In the genomic region with DNA sequence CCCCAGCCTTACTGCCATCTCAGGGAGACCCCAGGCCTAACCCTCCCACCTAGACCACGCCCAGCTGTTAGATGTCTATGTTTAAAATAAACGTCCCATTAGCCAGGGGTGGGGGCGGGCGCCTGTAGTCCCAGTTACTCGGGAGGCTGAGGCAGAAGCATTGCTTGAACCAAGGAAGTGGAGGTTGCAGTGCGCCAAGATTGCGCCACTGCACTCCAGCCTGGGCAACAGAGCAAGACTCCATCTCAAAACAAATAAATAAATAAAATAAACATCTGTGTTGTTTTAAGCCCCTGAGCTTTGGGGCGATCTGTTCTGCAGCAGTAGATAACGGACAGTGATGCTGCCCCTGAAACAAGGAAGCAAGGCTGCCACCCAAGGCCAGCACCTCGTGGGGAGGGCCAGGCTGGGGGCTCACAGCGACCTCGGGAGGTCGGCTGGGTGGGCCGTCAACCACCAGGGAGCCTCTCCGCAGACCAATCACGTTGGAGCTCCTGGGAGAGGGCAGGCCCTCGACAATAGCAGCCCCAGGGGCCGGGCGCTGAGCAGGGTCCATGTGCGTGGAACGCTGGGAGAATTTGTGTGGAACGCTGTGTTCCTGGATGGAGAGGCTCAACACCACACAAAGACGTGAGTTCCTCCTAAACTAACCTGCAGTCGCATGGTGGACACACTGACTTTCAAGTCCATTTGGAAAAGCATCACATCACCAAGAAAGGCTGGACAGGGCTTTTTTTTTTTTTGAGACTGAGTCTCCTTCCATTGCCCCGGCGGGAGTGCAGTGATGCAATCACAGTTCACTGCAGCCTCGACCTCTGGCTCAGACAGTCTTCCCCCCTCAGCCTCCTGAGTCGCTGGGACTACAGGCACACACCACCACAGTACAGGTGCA, we compare ENCODE assay signal across 9 cellular contexts. TPM values are rescaled to one million over a fixed set of nuclear protein-coding genes. Genes with fewer than 3 reads are reported as not detected.
DNase-seq lines count a peak whose midpoint lies in the region; ATAC-seq and TF ChIP-seq lines count a peak whose summit lies in the region.
"Had no signal": no experiment of that assay in that cellular context is flagged by ENCODE, and none has a peak within 500 bp of the region (broad histone marks: within the 10 kb centered on the region; RNA-seq: fewer than 3 reads in every experiment).

No MANE protein-coding gene starts in this region.

- H3K9me3 ChIP-seq in left ventricle myocardium inferior (replicated peaks), result no peaks in the 10 kb centered on the region
- H3K9me3 ChIP-seq in mesenchymal stem cell (ENCODE audit: control insufficient read depth, low read length), result no peaks in the 10 kb centered on the region
- H3K9me3 ChIP-seq in vagina, result no peaks in the 10 kb centered on the region
- H3K9me3 ChIP-seq in mucosa of descending colon, result no peaks in the 10 kb centered on the region

- H2BK120ac ChIP-seq in mesenchymal stem cell (ENCODE audit: low read depth, low read length), result no peak overlapping the region

- TF ChIP-seq POLR2A in vagina (IDR thresholded peaks at IDR 0.05), result no peak

- no peaks in the 10 kb centered on the region for H3K9me3 Mint-ChIP-seq in activated CD8-positive, alpha-beta T cell treated with anti-CD3 and anti-CD28 coated beads for 36 hours

- H2AK5ac ChIP-seq in mesenchymal stem cell (ENCODE audit: low read length, severe bottlenecking), result peak overlapping the region; percentile 4

- peak overlapping the region; percentile 90 for H3K27ac ChIP-seq in left ventricle myocardium inferior (replicated peaks)
- no peak overlapping the region for H3K27ac ChIP-seq in mesenchymal stem cell (ENCODE audit: low read length, poor library complexity, severe bottlenecking)
- H3K27ac ChIP-seq in vagina, result peak overlapping the region; percentile 74

- no peak overlapping the region for H3K9ac ChIP-seq in mesenchymal stem cell (ENCODE audit: low read length)

- H3K36me3 Mint-ChIP-seq in activated CD8-positive, alpha-beta T cell treated with anti-CD3 and anti-CD28 coated beads for 36 hours (ENCODE audit: low read depth), result no peaks in the 10 kb centered on the region

- H3K4me3 Mint-ChIP-seq in activated CD8-positive, alpha-beta T cell treated with anti-CD3 and anti-CD28 coated beads for 36 hours, result peak overlapping the region; percentile 44

- no peak for DNase-seq in left ventricle myocardium inferior
- no peak for DNase-seq in left ventricle myocardium superior
- no peak for DNase-seq in activated CD8-positive, alpha-beta T cell treated with anti-CD3 and anti-CD28 coated beads for 36 hours
- peak; percentile 46 for DNase-seq in mesenchymal stem cell
- no peak for DNase-seq in vagina (ENCODE audit: extremely low spot score in 2 of 2)
- no peak for DNase-seq in RKO (ENCODE audit: low spot score)
- no peak for DNase-seq in mucosa of descending colon

- H2BK15ac ChIP-seq in mesenchymal stem cell (ENCODE audit: low read depth, poor library complexity, severe bottlenecking), result no peak overlapping the region

- no peaks in the 10 kb centered on the region for H3K4me1 Mint-ChIP-seq in activated CD8-positive, alpha-beta T cell treated with anti-CD3 and anti-CD28 coated beads for 36 hours (ENCODE audit: low read depth)

- POLR2A ChIA-PET in activated CD8-positive, alpha-beta T cell treated with anti-CD3 and anti-CD28 coated beads for 36 hours (lab: Charles Lee), result interaction anchor here (1.3 kb wide), 1 partner anchor 29 kb away, joined by 4 read pairs; no protein-coding TSS in a partner anchor

- no peaks in the 10 kb centered on the region for H3K27me3 ChIP-seq in left ventricle myocardium inferior (ENCODE audit: low read depth)
- peaks cover 0 to 19% of the 10 kb centered on the region in 2 experiments for H3K27me3 ChIP-seq in mesenchymal stem cell (ENCODE audit: control insufficient read depth in 1 of 2, insufficient read depth in 1 of 2, low read length in 2 of 2)
- H3K27me3 ChIP-seq in vagina, result no peaks in the 10 kb centered on the region

- no peak for TF ChIP-seq CTCF in left ventricle myocardium inferior (IDR thresholded peaks at IDR 0.05; ENCODE audit: borderline replicate concordance)
- TF ChIP-seq CTCF in activated CD8-positive, alpha-beta T cell treated with anti-CD3 and anti-CD28 coated beads for 36 hours (IDR thresholded peaks at IDR 0.05), result no peak
- no peak for TF ChIP-seq CTCF in vagina (IDR thresholded peaks at IDR 0.05)
- TF ChIP-seq CTCF in mucosa of descending colon (IDR thresholded peaks at IDR 0.05), result no peak

- H3K27me3 Mint-ChIP-seq in activated CD8-positive, alpha-beta T cell treated with anti-CD3 and anti-CD28 coated beads for 36 hours, result peaks cover 5% of the 10 kb centered on the region

- no peak overlapping the region for H3K27ac Mint-ChIP-seq in activated CD8-positive, alpha-beta T cell treated with anti-CD3 and anti-CD28 coated beads for 36 hours

- 79% methylated on average over 25 of the region's 28 CpGs for WGBS in mesenchymal stem cell

- H3K4me2 ChIP-seq in mesenchymal stem cell (ENCODE audit: low read length, poor library complexity, severe bottlenecking), result no peak overlapping the region

- peak overlapping the region; percentile 86 for H4K8ac ChIP-seq in mesenchymal stem cell (ENCODE audit: low read length)

- intact Hi-C loops in left ventricle myocardium inferior (cut with micrococcal nuclease) (no loop called here), left ventricle myocardium superior (cut with micrococcal nuclease) (no loop called here), vagina (cut with DNase I) (no loop called here), mucosa of descending colon (cut with DNase I, micrococcal nuclease) (no loop called here)
- intact Hi-C loops in activated CD8-positive, alpha-beta T cell treated with anti-CD3 and anti-CD28 coated beads for 36 hours (cut with micrococcal nuclease), result no loop called here

- peak overlapping the region in 1 of 2 experiments; percentile 61 for H2BK12ac ChIP-seq in mesenchymal stem cell (ENCODE audit: low read length in 2 of 2)

- H4K91ac ChIP-seq in mesenchymal stem cell (ENCODE audit: low read length), result peak overlapping the region; percentile 48

- peaks cover 11% of the 10 kb centered on the region for H3K36me3 ChIP-seq in left ventricle myocardium inferior
- H3K36me3 ChIP-seq in mesenchymal stem cell (ENCODE audit: control insufficient read depth in 1 of 2, insufficient read depth in 2 of 2, low read depth in 1 of 2, low read length in 2 of 2), result peaks cover 8 to 21% of the 10 kb centered on the region in 2 experiments
- H3K36me3 ChIP-seq in vagina, result no peaks in the 10 kb centered on the region
- no peaks in the 10 kb centered on the region for H3K36me3 ChIP-seq in mucosa of descending colon (ENCODE audit: low read depth)

- no peak overlapping the region for H3K23ac ChIP-seq in mesenchymal stem cell (ENCODE audit: low read length in 2 of 2)

- peak overlapping the region; percentile 99 for H2AFZ ChIP-seq in mesenchymal stem cell (ENCODE audit: low read depth, low read length)

- no peak overlapping the region for H3K14ac ChIP-seq in mesenchymal stem cell (ENCODE audit: low read length in 2 of 2)

- CTCF ChIA-PET in activated CD8-positive, alpha-beta T cell treated with anti-CD3 and anti-CD28 coated beads for 36 hours (lab: Charles Lee), result interaction anchor here (1.3 kb wide), 1 partner anchor 37 kb away, joined by 5 read pairs; no protein-coding TSS in a partner anchor

- H3K4ac ChIP-seq in mesenchymal stem cell (ENCODE audit: low read depth in 1 of 2, low read length in 2 of 2), result peak overlapping the region; percentile 39 to 90

- H3K79me1 ChIP-seq in mesenchymal stem cell (replicated peaks; ENCODE audit: low read length, poor library complexity, severe bottlenecking), result peaks cover 19% of the 10 kb centered on the region

- H3K4me3 ChIP-seq in left ventricle myocardium inferior (peak overlapping the region; percentile 91), mesenchymal stem cell (ENCODE audit: insufficient read depth in 1 of 2, low read depth in 1 of 2, low read length in 2 of 2) (peak overlapping the region in 1 of 2 experiments; percentile 70), vagina (peak overlapping the region in 1 of 2 donors; percentile 81), mucosa of descending colon (no peak overlapping the region)

- ATAC-seq in left ventricle myocardium superior, result no peak
- ATAC-seq in activated CD8-positive, alpha-beta T cell treated with anti-CD3 and anti-CD28 coated beads for 36 hours, result no peak
- no peak for ATAC-seq in mucosa of descending colon
- ATAC-seq in HG03097 (IDR thresholded peaks at IDR 0.05; ENCODE audit: low FRiP score, unreplicated experiment), result no peak

- H3K4me1 ChIP-seq in left ventricle myocardium inferior (peaks cover 42% of the 10 kb centered on the region), mesenchymal stem cell (ENCODE audit: control insufficient read depth, insufficient read depth, low read depth, low read length) (peaks cover 30% of the 10 kb centered on the region), vagina (peaks cover 19% of the 10 kb centered on the region), mucosa of descending colon (ENCODE audit: low read depth) (peaks cover 15% of the 10 kb centered on the region)

- H3K18ac ChIP-seq in mesenchymal stem cell (ENCODE audit: low read depth in 1 of 2, low read length in 2 of 2), result peak overlapping the region; percentile 50 to 99

- no peak overlapping the region for H2BK5ac ChIP-seq in mesenchymal stem cell (ENCODE audit: low read depth, low read length, poor library complexity, severe bottlenecking)

RNA-seq across cellular contexts. Expression of a gene that starts 1.0 kb away (rescaled TPM):
- total RNA-seq in left ventricle myocardium inferior (10.6 TPM), left ventricle myocardium superior (13.2 TPM), vagina (31.4 TPM), mucosa of descending colon (10 to 100 TPM; 35.4 to 49.3 (median 36.2) TPM)
- total RNA-seq in activated CD8-positive, alpha-beta T cell treated with anti-CD3 and anti-CD28 coated beads for 36 hours, result 10 to 100 TPM; 14.3 to 17.6 TPM
- polyA plus RNA-seq in mesenchymal stem cell (2013, experiment 1 of 2), result 8.0 TPM
- 7.9 TPM for polyA plus RNA-seq in mesenchymal stem cell (2013, experiment 2 of 2)

RNA-seq across cellular contexts. Expression of a gene that starts 21.1 kb away (rescaled TPM):
- total RNA-seq in left ventricle myocardium inferior (0.14 TPM), left ventricle myocardium superior (0.15 TPM), vagina (not detected), mucosa of descending colon (under 1 TPM in 2 of 3 donors, not detected in 1; 0.19 to 0.25 TPM)
- under 1 TPM; 0.23 to 0.27 TPM for total RNA-seq in activated CD8-positive, alpha-beta T cell treated with anti-CD3 and anti-CD28 coated beads for 36 hours
- 0.91 TPM for polyA plus RNA-seq in mesenchymal stem cell (2013, experiment 1 of 2)
- polyA plus RNA-seq in mesenchymal stem cell (2013, experiment 2 of 2), result 0.79 TPM

RNA-seq across cellular contexts. Expression of a gene that starts 27.5 kb away (rescaled TPM):
- total RNA-seq in left ventricle myocardium inferior, result not detected
- not detected for total RNA-seq in left ventricle myocardium superior
- not detected for total RNA-seq in activated CD8-positive, alpha-beta T cell treated with anti-CD3 and anti-CD28 coated beads for 36 hours
- polyA plus RNA-seq in mesenchymal stem cell (2013, experiment 1 of 2), result not detected
- polyA plus RNA-seq in mesenchymal stem cell (2013, experiment 2 of 2), result not detected
- total RNA-seq in vagina, result not detected
- total RNA-seq in mucosa of descending colon, result under 1 TPM; 0.25 to 0.52 (median 0.27) TPM
- total RNA-seq: myocyte had no signal

RNA-seq across cellular contexts. Expression of a gene that starts 37.9 kb away (rescaled TPM):
- total RNA-seq in left ventricle myocardium inferior (not detected), left ventricle myocardium superior (not detected), vagina (25.8 TPM), mucosa of descending colon (10 to 100 TPM; 39.5 to 91.7 (median 87.1) TPM)
- total RNA-seq in activated CD8-positive, alpha-beta T cell treated with anti-CD3 and anti-CD28 coated beads for 36 hours, result under 1 TPM in 1 of 2 experiments, not detected in 1; 0.18 TPM
- not detected for polyA plus RNA-seq in mesenchymal stem cell (2013, experiment 1 of 2)
- polyA plus RNA-seq in mesenchymal stem cell (2013, experiment 2 of 2), result not detected

RNA-seq across cellular contexts. Expression of a gene that starts 51.8 kb away (rescaled TPM):
- total RNA-seq in left ventricle myocardium inferior (5.3 TPM), left ventricle myocardium superior (5.9 TPM), vagina (11.3 TPM), mucosa of descending colon (10 to 100 TPM; 10.3 to 12.8 (median 11.4) TPM)
- total RNA-seq in activated CD8-positive, alpha-beta T cell treated with anti-CD3 and anti-CD28 coated beads for 36 hours, result 10 to 100 TPM; 16.2 to 16.3 TPM
- polyA plus RNA-seq in mesenchymal stem cell (2013, experiment 1 of 2), result 6.6 TPM
- 6.7 TPM for polyA plus RNA-seq in mesenchymal stem cell (2013, experiment 2 of 2)
